Comparison of ENCODE assay signal across 16 cellular contexts in the genomic region with DNA sequence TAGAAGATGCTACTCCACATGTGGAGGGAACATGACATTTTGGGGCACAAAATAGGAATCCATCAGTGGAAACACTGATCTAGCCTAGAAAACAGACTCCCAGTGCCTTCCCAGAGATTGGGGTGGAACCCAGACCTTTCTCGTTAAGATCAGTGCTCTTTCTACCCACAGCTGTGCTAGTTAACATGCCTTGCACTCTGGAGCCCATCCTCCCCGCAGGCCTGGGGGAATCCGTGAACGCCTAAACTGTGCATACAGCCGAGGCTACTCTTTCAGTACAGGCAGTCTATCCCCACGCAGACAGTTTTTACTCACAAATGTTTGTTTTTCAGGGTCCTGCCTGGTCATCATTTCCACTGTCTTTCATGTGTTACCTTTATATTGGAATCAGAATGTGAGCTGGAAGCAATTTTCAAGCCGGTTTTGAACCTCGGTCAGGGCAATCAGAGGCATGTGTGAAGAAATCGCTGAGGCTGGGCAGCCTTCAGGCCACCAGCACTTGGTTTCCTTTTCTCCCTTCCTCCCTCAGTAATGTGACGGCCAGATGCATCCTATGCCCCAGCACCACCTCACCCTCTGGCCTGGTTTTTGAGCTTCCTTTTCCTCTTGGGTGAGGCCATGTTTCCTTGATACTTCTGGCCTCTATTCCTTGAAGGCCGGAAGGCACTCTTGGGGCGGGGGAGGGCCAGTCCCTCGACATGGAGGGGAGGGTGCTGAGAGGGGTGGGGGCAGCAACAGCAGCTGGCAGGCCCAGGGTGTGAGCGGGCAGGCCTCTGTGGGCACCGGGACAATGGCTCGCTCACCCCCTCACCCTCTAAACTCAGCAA.
DNase-seq lines count a peak whose midpoint lies in the region; ATAC-seq and TF ChIP-seq lines count a peak whose summit lies in the region.
"Had no signal": no experiment of that assay in that cellular context is flagged by ENCODE, and none has a peak within 500 bp of the region (broad histone marks: within the 10 kb centered on the region; RNA-seq: fewer than 3 reads in every experiment).

No MANE protein-coding gene starts in this region.

- no peaks in the 10 kb centered on the region for H3K79me1 ChIP-seq in trophoblast cell (ENCODE audit: low read length)

- H3K36me3 ChIP-seq in left lung (no peaks in the 10 kb centered on the region), subcutaneous abdominal adipose tissue (ENCODE audit: control insufficient read depth in 5 of 5, insufficient read depth in 5 of 5, low read length in 5 of 5) (no peaks in the 10 kb centered on the region), trophoblast cell (ENCODE audit: control insufficient read depth in 1 of 2, insufficient read depth in 2 of 2, low read length in 2 of 2) (no peaks in the 10 kb centered on the region)
- H3K36me3 ChIP-seq: pancreas, SJSA1 had no signal

- H3K4me1 Mint-ChIP-seq in activated CD8-positive, alpha-beta T cell treated with anti-CD3 and anti-CD28 coated beads for 36 hours (ENCODE audit: low read depth), result peaks cover 2% of the 10 kb centered on the region

- H3K36me3 Mint-ChIP-seq in activated CD8-positive, alpha-beta T cell treated with anti-CD3 and anti-CD28 coated beads for 36 hours (ENCODE audit: low read depth), result no peaks in the 10 kb centered on the region

- H3K18ac ChIP-seq in trophoblast cell (ENCODE audit: low read length), result no peak overlapping the region

- TF ChIP-seq CTCF in dorsolateral prefrontal cortex (IDR thresholded peaks at IDR 0.05 in 54 of 56, conservative IDR thresholded peaks at IDR 0.05 in 2 of 56; ENCODE audit: low read depth in 1 of 56, partially characterized antibody in 56 of 56) (no peak), left lung (IDR thresholded peaks at IDR 0.05) (no peak)
- TF ChIP-seq CTCF in activated CD8-positive, alpha-beta T cell treated with anti-CD3 and anti-CD28 coated beads for 36 hours (IDR thresholded peaks at IDR 0.05), result no peak

- H3K9ac ChIP-seq in subcutaneous abdominal adipose tissue (ENCODE audit: low read length in 5 of 5), result peak overlapping the region in 4 of 5 donors; percentile 32 to 81 (median 58)
- no peak overlapping the region for H3K9ac ChIP-seq in trophoblast cell (ENCODE audit: low read length)

- intact Hi-C loops in dorsolateral prefrontal cortex (cut with DNase I), result loop anchor here in 1 of 2 donors (2.0 to 10.0 kb wide), 2 partner anchors 198 to 426 kb away; no protein-coding TSS in a partner anchor
- intact Hi-C loops in left lung (cut with DNase I), result loop anchor here in 1 of 2 donors (5.0 kb wide), 1 partner anchor 131 kb away; no protein-coding TSS in a partner anchor
- intact Hi-C loops in activated CD8-positive, alpha-beta T cell treated with anti-CD3 and anti-CD28 coated beads for 36 hours (cut with micrococcal nuclease), result no loop called here

- ATAC-seq in left lung, result peak; percentile 36
- no peak for ATAC-seq in activated CD8-positive, alpha-beta T cell treated with anti-CD3 and anti-CD28 coated beads for 36 hours

- no peak overlapping the region for H3K14ac ChIP-seq in trophoblast cell (ENCODE audit: low read length)

- H3K9me3 ChIP-seq in left lung (no peaks in the 10 kb centered on the region), subcutaneous abdominal adipose tissue (ENCODE audit: control insufficient read depth in 5 of 5, low read length in 5 of 5) (no peaks in the 10 kb centered on the region), trophoblast cell (ENCODE audit: insufficient read depth, low read depth, low read length) (no peaks in the 10 kb centered on the region)
- H3K9me3 ChIP-seq: pancreas, SJSA1 had no signal

- H4K8ac ChIP-seq in trophoblast cell (ENCODE audit: low read depth, low read length), result no peak overlapping the region

- H3K23ac ChIP-seq in trophoblast cell (ENCODE audit: low read length), result no peak overlapping the region

- peak; percentile 51 for DNase-seq in KG1 (lab: John Stamatoyannopoulos, UW)
- no peak for DNase-seq in dorsolateral prefrontal cortex
- peak in 1 of 2 donors; percentile 43 for DNase-seq in left lung
- no peak for DNase-seq in activated CD8-positive, alpha-beta T cell treated with anti-CD3 and anti-CD28 coated beads for 36 hours
- no peak for DNase-seq in DMS79 treated with DMSO at 0.1 percent for 48 hours (lab: John Stamatoyannopoulos, UW)
- no peak for DNase-seq in NCI-H748 (lab: John Stamatoyannopoulos, UW; ENCODE audit: unreplicated experiment)
- no peak for DNase-seq in trophoblast cell
- DNase-seq: activated CD8-positive, alpha-beta memory T cell treated with anti-CD3 and anti-CD28 coated beads for 24 hours; activated naive CD4-positive, alpha-beta T cell treated with Interleukin-2 at 50 U/mL for 16 hours; C1 segment of cervical spinal cord; DND-41; pancreas had no signal

- no peak overlapping the region for H2BK120ac ChIP-seq in trophoblast cell (ENCODE audit: insufficient read depth, low read length, poor library complexity)

- CTCF ChIA-PET in activated CD8-positive, alpha-beta T cell treated with anti-CD3 and anti-CD28 coated beads for 36 hours (lab: Charles Lee), result interaction anchor here (1.0 to 6.9 kb wide), 8 partner anchors 9 to 201 kb away, joined by 3 to 56 read pairs (median 10); partner anchors contain the start of gene GALNT15

- no peak overlapping the region for H3K4me3 ChIP-seq in dorsolateral prefrontal cortex
- no peak overlapping the region for H3K4me3 ChIP-seq in left lung
- peak overlapping the region in 4 of 5 donors; percentile 45 to 59 (median 53) for H3K4me3 ChIP-seq in subcutaneous abdominal adipose tissue (ENCODE audit: low read depth in 1 of 5, low read length in 5 of 5)
- H3K4me3 ChIP-seq in trophoblast cell (ENCODE audit: low read depth, low read length), result no peak overlapping the region
- H3K4me3 ChIP-seq: pancreas, SJSA1 had no signal

- no peaks in the 10 kb centered on the region for H3K27me3 ChIP-seq in dorsolateral prefrontal cortex
- H3K27me3 ChIP-seq in left lung, result no peaks in the 10 kb centered on the region
- no peaks in the 10 kb centered on the region for H3K27me3 ChIP-seq in subcutaneous abdominal adipose tissue (ENCODE audit: control insufficient read depth in 5 of 5, insufficient read depth in 4 of 5, low read length in 5 of 5)
- no peaks in the 10 kb centered on the region for H3K27me3 ChIP-seq in trophoblast cell (ENCODE audit: insufficient read depth, low read length)
- H3K27me3 ChIP-seq: pancreas, SJSA1 had no signal

- H2BK5ac ChIP-seq in trophoblast cell (ENCODE audit: low read depth, low read length, poor library complexity), result no peak overlapping the region

- POLR2A ChIA-PET in activated CD8-positive, alpha-beta T cell treated with anti-CD3 and anti-CD28 coated beads for 36 hours (lab: Charles Lee), result interaction anchor here (0.5 kb wide), 1 partner anchor 16 kb away, joined by 3 read pairs; no protein-coding TSS in a partner anchor

- no peak overlapping the region for H3K27ac Mint-ChIP-seq in activated CD8-positive, alpha-beta T cell treated with anti-CD3 and anti-CD28 coated beads for 36 hours

- no peak overlapping the region for H2BK12ac ChIP-seq in trophoblast cell (ENCODE audit: low read length)

- H3K9me3 Mint-ChIP-seq in activated CD8-positive, alpha-beta T cell treated with anti-CD3 and anti-CD28 coated beads for 36 hours, result no peaks in the 10 kb centered on the region
- H3K9me3 Mint-ChIP-seq: central memory CD8-positive, alpha-beta T cell had no signal

- H2AK5ac ChIP-seq in trophoblast cell (ENCODE audit: low read length), result no peak overlapping the region

- H3K27ac ChIP-seq in dorsolateral prefrontal cortex (peak overlapping the region in 45 of 59 donors; percentile 5 to 76 (median 43)), left lung (peak overlapping the region in 1 of 2 donors; percentile 56), subcutaneous abdominal adipose tissue (ENCODE audit: low read depth, low read length) (peak overlapping the region; percentile 77), trophoblast cell (ENCODE audit: low read depth, low read length) (no peak overlapping the region)
- H3K27ac ChIP-seq: epithelial cell of prostate, pancreas, SJSA1 had no signal

- no peak overlapping the region for H3K4ac ChIP-seq in trophoblast cell (ENCODE audit: low read depth, low read length)

- H4K12ac ChIP-seq in trophoblast cell (ENCODE audit: low read depth, low read length), result no peak overlapping the region

- H3K4me1 ChIP-seq in left lung (peaks cover 0 to 24% of the 10 kb centered on the region in 2 donors), subcutaneous abdominal adipose tissue (ENCODE audit: control insufficient read depth in 5 of 5, insufficient read depth in 5 of 5, low read length in 5 of 5) (peaks cover 11 to 66% (median 55%) of the 10 kb centered on the region in 5 donors), trophoblast cell (ENCODE audit: control insufficient read depth in 1 of 2, insufficient read depth in 2 of 2, low read length in 2 of 2) (no peaks in the 10 kb centered on the region)
- H3K4me1 ChIP-seq: pancreas had no signal

- no peaks in the 10 kb centered on the region for H3K79me2 ChIP-seq in trophoblast cell (ENCODE audit: control insufficient read depth, insufficient read depth, low read length, poor library complexity)

- no peak overlapping the region for H2AFZ ChIP-seq in trophoblast cell (ENCODE audit: insufficient read depth, low read length, poor library complexity)

- no peaks in the 10 kb centered on the region for H3K27me3 Mint-ChIP-seq in activated CD8-positive, alpha-beta T cell treated with anti-CD3 and anti-CD28 coated beads for 36 hours
- H3K27me3 Mint-ChIP-seq: central memory CD8-positive, alpha-beta T cell had no signal

- no CpG with 5 or more reads among the region's 16 CpGs for WGBS in trophoblast cell (ENCODE audit: extremely low coverage, insufficient coverage, insufficient read length)

- no peak overlapping the region for H3K4me3 Mint-ChIP-seq in activated CD8-positive, alpha-beta T cell treated with anti-CD3 and anti-CD28 coated beads for 36 hours
- H3K4me3 Mint-ChIP-seq: central memory CD8-positive, alpha-beta T cell had no signal

- no peak overlapping the region for H4K91ac ChIP-seq in trophoblast cell (ENCODE audit: low read depth, low read length)

- H3K4me2 ChIP-seq in trophoblast cell (ENCODE audit: low read length), result no peak overlapping the region

Comparison
In these comparisons a context has a peak if more than half of its experiments do, and no peak if none do; other contexts are left out.
1. H3K4me3 ChIP-seq: peak in subcutaneous abdominal adipose tissue (4 of 5); none in dorsolateral prefrontal cortex (0 of 59), left lung (0 of 2) and trophoblast cell (single experiment).